20 cellular contexts compared by ENCODE assay signal in the genomic region with DNA sequence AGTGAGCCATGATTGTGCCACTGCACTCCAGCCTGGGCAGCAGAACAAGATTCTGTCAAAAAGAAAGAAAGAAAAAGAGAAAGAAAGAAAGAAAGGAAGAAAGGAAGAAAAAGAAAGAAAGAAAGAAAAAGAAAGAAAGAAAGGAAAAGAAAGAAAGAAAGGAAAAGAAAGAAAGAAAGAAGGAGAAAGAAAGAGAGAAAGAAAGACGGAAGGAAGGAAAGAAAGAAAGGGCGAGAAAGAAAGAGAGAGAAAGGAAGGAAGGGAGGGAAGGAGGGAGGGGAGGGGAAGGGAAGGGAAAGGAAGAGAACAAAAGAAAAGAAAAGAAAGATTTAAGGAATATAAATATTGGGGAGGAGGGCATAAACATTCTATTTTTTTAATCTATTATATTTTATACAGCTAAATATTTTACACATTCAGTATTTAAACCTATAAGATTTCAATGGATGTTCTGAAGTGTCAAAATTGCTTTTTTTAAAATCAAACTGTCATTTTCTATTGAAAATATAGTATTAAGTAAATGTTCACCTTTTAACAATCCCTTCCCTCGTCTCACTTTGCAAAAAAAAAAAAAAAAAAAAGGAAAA. TPM values are rescaled to one million over a fixed set of nuclear protein-coding genes. Genes with fewer than 3 reads are reported as not detected.
DNase-seq lines count a peak whose midpoint lies in the region; ATAC-seq, FAIRE-seq and TF ChIP-seq lines count a peak whose summit lies in the region.
"Had no signal": no experiment of that assay in that cellular context is flagged by ENCODE, and none has a peak within 500 bp of the region (broad histone marks: within the 10 kb centered on the region; RNA-seq: fewer than 3 reads in every experiment).

No MANE protein-coding gene starts in this region.

- intact Hi-C loops in CD4-positive, alpha-beta T cell (cut with DNase I, micrococcal nuclease) = no loop called here

- no peak overlapping the region for H3K4me3 Mint-ChIP-seq in activated naive CD8-positive, alpha-beta T cell treated with anti-CD3 and anti-CD28 coated beads, Interleukin-2, amount 10 ng/mL, durations not matched to agents 7 days and 5 days
- no peak overlapping the region for H3K4me3 Mint-ChIP-seq in activated naive CD8-positive, alpha-beta T cell treated with anti-CD3 and anti-CD28 coated beads, Interleukin-2, amount 50 U/mL, for 24 hours
- no peak overlapping the region for H3K4me3 Mint-ChIP-seq in CD4-positive, alpha-beta T cell
- H3K4me3 Mint-ChIP-seq: GM23338, HFFc6 had no signal

- H3K36me3 ChIP-seq in HEK293 (ENCODE audit: control insufficient read depth in 2 of 2, insufficient read depth in 1 of 2, low read length in 2 of 2) = no peaks in the 10 kb centered on the region
- H3K36me3 ChIP-seq: BE2C had no signal

- H3K27ac ChIP-seq in CD4-positive, alpha-beta T cell (ENCODE audit: low read depth, low read length) = no peak overlapping the region
- no peak overlapping the region for H3K27ac ChIP-seq in HEK293 (ENCODE audit: extremely low read depth, low read depth, low read length)
- H3K27ac ChIP-seq: HL-60, KMS-11 had no signal

- CTCF ChIA-PET in CD4-positive, alpha-beta T cell (lab: Charles Lee) = interaction anchor here (0.6 to 1.2 kb wide), 5 partner anchors 32 to 1404 kb away, joined by 3 read pairs; no protein-coding TSS in a partner anchor
- CTCF ChIA-PET in HEK293 (lab: Yijun Ruan, JAX) = interaction anchor here (0.6 to 0.7 kb wide), 4 partner anchors 17 to 486 kb away, joined by 3 to 4 read pairs (median 3); no protein-coding TSS in a partner anchor

- TF ChIP-seq CTCF in CD4-positive, alpha-beta T cell (IDR thresholded peaks at IDR 0.05) = no peak
- no peak for TF ChIP-seq CTCF in HEK293 (tag by site-specific recombination; IDR thresholded peaks at IDR 0.05)
- no peak for TF ChIP-seq CTCF in GM20000 (IDR thresholded peaks at IDR 0.05; ENCODE audit: extremely low read depth, missing control alignments)

- H3K27me3 ChIP-seq in CD4-positive, alpha-beta T cell (ENCODE audit: control insufficient read depth, insufficient read depth, low read length) = no peaks in the 10 kb centered on the region
- H3K27me3 ChIP-seq: BE2C had no signal

- no peak for DNase-seq in activated naive CD8-positive, alpha-beta T cell treated with anti-CD3 and anti-CD28 coated beads, Interleukin-2, amount 10 ng/mL, durations not matched to agents 7 days and 5 days
- no peak for DNase-seq in activated naive CD8-positive, alpha-beta T cell treated with anti-CD3 and anti-CD28 coated beads, Interleukin-2, amount 50 U/mL, for 24 hours
- DNase-seq in CD4-positive, alpha-beta T cell = no peak
- DNase-seq in frontal cortex (ENCODE audit: low spot score in 2 of 2) (no peak), GM20000 (ENCODE audit: low spot score) (no peak)
- DNase-seq in stimulated activated CD4-positive, alpha-beta T cell treated with anti-CD3 and anti-CD28 coated beads, Interleukin-4, amount 100 ng/mL, for 4 hours = no peak
- DNase-seq: BE2C; C1 segment of cervical spinal cord; Calu3; CD4-positive, CD25-positive, alpha-beta regulatory T cell; DMS79 treated with DMSO at 0.1 percent for 48 hours; HCEC 1CT; HFFc6 had no signal

- peaks cover 3% of the 10 kb centered on the region for H3K4me1 Mint-ChIP-seq in activated naive CD8-positive, alpha-beta T cell treated with anti-CD3 and anti-CD28 coated beads, Interleukin-2, amount 10 ng/mL, durations not matched to agents 7 days and 5 days
- H3K4me1 Mint-ChIP-seq in activated naive CD8-positive, alpha-beta T cell treated with anti-CD3 and anti-CD28 coated beads, Interleukin-2, amount 50 U/mL, for 24 hours = peaks cover 1% of the 10 kb centered on the region
- peaks cover 8% of the 10 kb centered on the region for H3K4me1 Mint-ChIP-seq in CD4-positive, alpha-beta T cell (ENCODE audit: low read depth)

- TF ChIP-seq POLR2A in GM18505 (IDR thresholded peaks at IDR 0.05; ENCODE audit: borderline replicate concordance, extremely low read depth, insufficient read depth, insufficient read length) = no peak

- no peaks in the 10 kb centered on the region for H3K9me3 ChIP-seq in CD4-positive, alpha-beta T cell (ENCODE audit: control insufficient read depth, low read length)
- no peaks in the 10 kb centered on the region for H3K9me3 ChIP-seq in HEK293 (ENCODE audit: control insufficient read depth, insufficient read depth, low read depth, low read length)
- H3K9me3 ChIP-seq: BE2C had no signal

- no peaks in the 10 kb centered on the region for H3K9me3 Mint-ChIP-seq in activated naive CD8-positive, alpha-beta T cell treated with anti-CD3 and anti-CD28 coated beads, Interleukin-2, amount 10 ng/mL, durations not matched to agents 7 days and 5 days
- no peaks in the 10 kb centered on the region for H3K9me3 Mint-ChIP-seq in activated naive CD8-positive, alpha-beta T cell treated with anti-CD3 and anti-CD28 coated beads, Interleukin-2, amount 50 U/mL, for 24 hours
- no peaks in the 10 kb centered on the region for H3K9me3 Mint-ChIP-seq in CD4-positive, alpha-beta T cell
- H3K9me3 Mint-ChIP-seq: CD4-positive, CD25-positive, alpha-beta regulatory T cell; GM23338; HFFc6 had no signal

- H3K27ac Mint-ChIP-seq in activated naive CD8-positive, alpha-beta T cell treated with anti-CD3 and anti-CD28 coated beads, Interleukin-2, amount 10 ng/mL, durations not matched to agents 7 days and 5 days = peak overlapping the region; percentile 17
- H3K27ac Mint-ChIP-seq in activated naive CD8-positive, alpha-beta T cell treated with anti-CD3 and anti-CD28 coated beads, Interleukin-2, amount 50 U/mL, for 24 hours = no peak overlapping the region
- H3K27ac Mint-ChIP-seq in CD4-positive, alpha-beta T cell = peak overlapping the region; percentile 13
- H3K27ac Mint-ChIP-seq: CD4-positive, CD25-positive, alpha-beta regulatory T cell; GM23338; HFFc6 had no signal

- no peak overlapping the region for H3K4me3 ChIP-seq in HEK293 (ENCODE audit: low read depth, low read length)
- H3K4me3 ChIP-seq: GM12878, GM23338 had no signal

- H3K27me3 Mint-ChIP-seq in activated naive CD8-positive, alpha-beta T cell treated with anti-CD3 and anti-CD28 coated beads, Interleukin-2, amount 10 ng/mL, durations not matched to agents 7 days and 5 days = peaks cover 3% of the 10 kb centered on the region
- no peaks in the 10 kb centered on the region for H3K27me3 Mint-ChIP-seq in activated naive CD8-positive, alpha-beta T cell treated with anti-CD3 and anti-CD28 coated beads, Interleukin-2, amount 50 U/mL, for 24 hours
- H3K27me3 Mint-ChIP-seq in CD4-positive, alpha-beta T cell = no peaks in the 10 kb centered on the region
- H3K27me3 Mint-ChIP-seq: CD4-positive, CD25-positive, alpha-beta regulatory T cell had no signal

- H3K36me3 Mint-ChIP-seq in activated naive CD8-positive, alpha-beta T cell treated with anti-CD3 and anti-CD28 coated beads, Interleukin-2, amount 10 ng/mL, durations not matched to agents 7 days and 5 days = no peaks in the 10 kb centered on the region
- H3K36me3 Mint-ChIP-seq in activated naive CD8-positive, alpha-beta T cell treated with anti-CD3 and anti-CD28 coated beads, Interleukin-2, amount 50 U/mL, for 24 hours (ENCODE audit: low read depth) = no peaks in the 10 kb centered on the region
- no peaks in the 10 kb centered on the region for H3K36me3 Mint-ChIP-seq in CD4-positive, alpha-beta T cell (ENCODE audit: low read depth)
- H3K36me3 Mint-ChIP-seq: CD4-positive, CD25-positive, alpha-beta regulatory T cell had no signal

- ATAC-seq in activated naive CD8-positive, alpha-beta T cell treated with anti-CD3 and anti-CD28 coated beads, Interleukin-2, amount 10 ng/mL, durations not matched to agents 7 days and 5 days (ENCODE audit: low read depth) = no peak
- ATAC-seq in activated naive CD8-positive, alpha-beta T cell treated with anti-CD3 and anti-CD28 coated beads, Interleukin-2, amount 50 U/mL, for 24 hours = no peak
- no peak for ATAC-seq in CD4-positive, alpha-beta T cell (ENCODE audit: poor library complexity)
- ATAC-seq in GM18505 (IDR thresholded peaks at IDR 0.05; ENCODE audit: unreplicated experiment) = no peak
- ATAC-seq: GM12878, GM23338 had no signal

- FAIRE-seq in frontal cortex (lab: Jason Lieb, UNC) = peak; percentile 24
- FAIRE-seq: GM12878, H54 had no signal

- POLR2A ChIA-PET in activated naive CD8-positive, alpha-beta T cell treated with anti-CD3 and anti-CD28 coated beads, Interleukin-2, amount 10 ng/mL, durations not matched to agents 7 days and 5 days (lab: Charles Lee) = no interaction called here
- POLR2A ChIA-PET in CD4-positive, alpha-beta T cell (lab: Charles Lee) = interaction anchor here (0.7 kb wide), 1 partner anchor 95 kb away, joined by 3 read pairs; no protein-coding TSS in a partner anchor
- POLR2A ChIA-PET in HEK293 (lab: Yijun Ruan, JAX) = no interaction called here

- H3K4me1 ChIP-seq in HEK293 (ENCODE audit: control insufficient read depth, insufficient read depth, low read length) = no peaks in the 10 kb centered on the region
- H3K4me1 ChIP-seq: BE2C had no signal

TF ChIP-seq in HEK293, 187 proteins besides CTCF, POLR2A, EP300 and RAD21:
- TF ChIP-seq PRDM1 (tag by site-specific recombination; IDR thresholded peaks at IDR 0.05) (peak; percentile 93), HOXA7 (CRISPR knock-in tag; IDR thresholded peaks at IDR 0.05; ENCODE audit: borderline replicate concordance) (no peak), ZNF366 (tag by site-specific recombination; conservative IDR thresholded peaks at IDR 0.05) (peak; percentile 93)

RNA-seq across cellular contexts. Expression of gene JAK1, which starts 6.8 kb away (rescaled TPM):
- total RNA-seq in activated naive CD8-positive, alpha-beta T cell treated with anti-CD3 and anti-CD28 coated beads, Interleukin-2, amount 10 ng/mL, durations not matched to agents 7 days and 5 days = 100 to 1,000 TPM; 213 to 236 TPM
- 100 to 1,000 TPM; 240 to 252 TPM for total RNA-seq in CD4-positive, alpha-beta T cell
- total RNA-seq in frontal cortex = 37.5 TPM
